Comparison of ENCODE assay signal across 1 cellular context in the genomic region with DNA sequence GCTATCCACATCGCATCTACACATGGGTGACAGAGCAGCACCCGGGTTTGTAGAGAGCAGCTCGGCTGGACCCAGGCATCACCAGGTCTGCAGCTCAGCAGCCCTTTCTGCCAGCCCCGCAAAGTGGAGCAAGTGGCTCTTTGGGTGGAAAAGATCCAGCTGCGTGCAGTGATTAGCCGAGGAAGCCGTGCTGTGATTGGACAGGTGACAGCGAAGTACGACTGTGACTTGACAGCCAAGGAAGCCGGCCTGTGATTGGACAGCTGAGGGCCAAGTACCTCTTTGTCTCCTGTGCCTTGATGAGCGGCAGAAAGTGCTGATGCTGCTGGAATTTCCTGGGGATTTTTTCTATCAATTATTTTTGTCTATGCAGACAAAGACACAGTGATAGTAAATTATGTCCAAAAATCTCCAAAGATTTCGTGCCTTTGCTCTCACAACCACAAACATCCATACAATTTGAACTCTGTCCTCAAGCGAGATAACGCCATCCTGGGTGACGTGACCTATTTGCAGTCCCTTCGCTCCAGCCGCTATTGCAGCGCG.
TF ChIP-seq lines count a peak whose summit lies in the region.

No MANE protein-coding gene starts in this region.

TF ChIP-seq in K562, 482 proteins besides CTCF, POLR2A, EP300 and RAD21 (continued from another document):
- TF ChIP-seq, protein P1, sequence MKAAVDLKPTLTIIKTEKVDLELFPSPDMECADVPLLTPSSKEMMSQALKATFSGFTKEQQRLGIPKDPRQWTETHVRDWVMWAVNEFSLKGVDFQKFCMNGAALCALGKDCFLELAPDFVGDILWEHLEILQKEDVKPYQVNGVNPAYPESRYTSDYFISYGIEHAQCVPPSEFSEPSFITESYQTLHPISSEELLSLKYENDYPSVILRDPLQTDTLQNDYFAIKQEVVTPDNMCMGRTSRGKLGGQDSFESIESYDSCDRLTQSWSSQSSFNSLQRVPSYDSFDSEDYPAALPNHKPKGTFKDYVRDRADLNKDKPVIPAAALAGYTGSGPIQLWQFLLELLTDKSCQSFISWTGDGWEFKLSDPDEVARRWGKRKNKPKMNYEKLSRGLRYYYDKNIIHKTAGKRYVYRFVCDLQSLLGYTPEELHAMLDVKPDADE (conservative IDR thresholded peaks at IDR 0.05; ENCODE audit: control insufficient read depth, low read depth, low read length): no peak
- peak; percentile 65 for TF ChIP-seq ZNF316 (IDR thresholded peaks at IDR 0.05)
- no peak for TF ChIP-seq CBFA2T3 (IDR thresholded peaks at IDR 0.05)
- peak; percentile 48 for TF ChIP-seq C11orf30 (IDR thresholded peaks at IDR 0.05; ENCODE audit: low read depth)
